Comparison of ENCODE assay signal across 18 cellular contexts in the genomic region with DNA sequence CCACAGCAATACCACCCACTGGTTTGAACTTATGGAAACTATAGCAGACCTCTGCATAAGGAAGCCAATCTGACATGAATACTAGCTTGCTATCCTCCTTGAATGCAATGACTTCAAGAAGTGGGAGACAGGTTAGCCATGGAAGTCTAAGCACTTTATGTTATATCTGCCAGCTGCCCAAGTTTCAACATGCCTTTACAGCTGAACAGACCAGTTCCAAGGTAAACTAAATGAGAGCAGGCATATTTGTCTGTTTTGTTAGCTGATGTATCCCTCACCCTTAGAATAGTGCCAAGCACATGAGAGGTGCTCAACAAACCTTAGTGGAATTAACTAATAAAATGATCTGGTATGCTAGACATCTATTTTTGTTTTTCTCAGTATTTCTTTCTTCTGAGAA.
"Had no signal": no experiment of that assay in that cellular context is flagged by ENCODE, and none has a peak within 500 bp of the region (broad histone marks: within the 10 kb centered on the region; RNA-seq: fewer than 3 reads in every experiment).

No MANE protein-coding gene starts in this region.

- FAIRE-seq: islet of Langerhans had no signal

- DNase-seq: activated CD4-positive, alpha-beta T cell treated with anti-CD3 and anti-CD28 coated beads, Interleukin-2, amount 10 ng/mL, durations not matched to agents 7 days and 5 days; activated CD8-positive, alpha-beta T cell treated with anti-CD3 and anti-CD28 coated beads, Interleukin-2, amount 10 ng/mL, durations not matched to agents 7 days and 5 days; activated naive CD4-positive, alpha-beta T cell treated with anti-CD3 and anti-CD28 coated beads for 36 hours; activated naive CD8-positive, alpha-beta T cell treated with anti-CD3 and anti-CD28 coated beads, Interleukin-2, amount 50 U/mL, for 24 hours; activated T-cell treated with anti-CD3 and anti-CD28 coated beads, Interleukin-2, amount 50 U/mL, for 24 hours; anterior cingulate cortex; cortex of kidney; hippocampal formation; midbrain; nephron progenitor cell; nucleus accumbens; posterior cingulate gyrus; stimulated activated naive CD8-positive, alpha-beta T cell treated with anti-CD3 and anti-CD28 coated beads, Interleukin-15, amount 100 ng/mL, for 72 hours; transverse colon had no signal

- H3K27ac ChIP-seq: right atrium auricular region, SK-N-MC, suprapubic skin, transverse colon had no signal

- H3K9me3 ChIP-seq: right atrium auricular region, suprapubic skin, transverse colon had no signal

- H3K27me3 ChIP-seq: right atrium auricular region, suprapubic skin, transverse colon had no signal

- H3K36me3 ChIP-seq: right atrium auricular region, suprapubic skin, transverse colon had no signal

- H3K4me3 ChIP-seq: right atrium auricular region, SK-N-MC, suprapubic skin, transverse colon had no signal
